9 cellular contexts compared by ENCODE assay signal in the genomic region with DNA sequence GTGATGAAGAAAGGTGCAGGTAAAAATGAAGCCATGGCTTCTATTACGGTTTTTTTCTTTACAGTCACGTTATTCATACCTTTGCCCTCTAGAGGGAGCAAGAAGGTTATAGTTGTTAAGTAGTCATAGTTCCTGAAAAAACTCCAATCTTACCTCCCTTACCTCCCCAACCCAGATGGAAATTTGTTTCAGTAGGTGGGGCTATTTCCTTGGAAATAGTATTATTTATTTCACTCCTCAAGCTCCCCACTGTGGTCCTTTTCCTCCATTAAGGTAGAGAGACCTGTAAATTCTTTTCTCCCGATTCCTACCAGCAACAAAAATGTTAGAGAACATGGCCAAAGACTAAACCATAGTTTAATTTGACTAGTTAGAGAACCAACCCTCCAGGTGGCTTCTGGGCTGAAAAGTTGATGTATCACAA. TPM values are rescaled to one million over a fixed set of nuclear protein-coding genes. Genes with fewer than 3 reads are reported as not detected.
A peak's percentile ranks its signal among the peaks of the same experiment; 100 is the strongest.
DNase-seq lines count a peak whose midpoint lies in the region; TF ChIP-seq lines count a peak whose summit lies in the region.
"Had no signal": no experiment of that assay in that cellular context is flagged by ENCODE, and none has a peak within 500 bp of the region (broad histone marks: within the 10 kb centered on the region; RNA-seq: fewer than 3 reads in every experiment).

No MANE protein-coding gene starts in this region.

- H3K27me3 ChIP-seq in neural cell (ENCODE audit: insufficient read depth, low read depth, low read length) = no peaks in the 10 kb centered on the region
- H3K27me3 ChIP-seq: BLaER1 treated with 17β-estradiol and CSF1 and Interleukin-3, amounts not matched to agents 10 nM and 100 nM had no signal

- no peaks in the 10 kb centered on the region for H3K9me2 ChIP-seq in neural cell (ENCODE audit: insufficient read depth, low read length)

- no peak overlapping the region for H3K4me2 ChIP-seq in neural cell (ENCODE audit: low read length)
- H3K4me2 ChIP-seq: BLaER1 treated with 17β-estradiol and CSF1 and Interleukin-3, amounts not matched to agents 10 nM and 100 nM had no signal

- H3F3A ChIP-seq in neural cell (ENCODE audit: insufficient read depth, low read length, poor library complexity, severe bottlenecking) = no peaks in the 10 kb centered on the region

- peak; percentile 94 for TF ChIP-seq RAD21 in neural cell (conservative IDR thresholded peaks at IDR 0.05)

- H2AFZ ChIP-seq in neural cell (ENCODE audit: low read depth, low read length) = no peak overlapping the region

- H3K9me3 ChIP-seq in neural cell (ENCODE audit: low read length) = no peaks in the 10 kb centered on the region
- H3K9me3 ChIP-seq: BLaER1 treated with 17β-estradiol and CSF1 and Interleukin-3, amounts not matched to agents 10 nM and 100 nM had no signal

- no peaks in the 10 kb centered on the region for H4K20me1 ChIP-seq in neural cell (ENCODE audit: insufficient read depth)
- H4K20me1 ChIP-seq: BLaER1 treated with 17β-estradiol and CSF1 and Interleukin-3, amounts not matched to agents 10 nM and 100 nM had no signal

- DNase-seq in SIG-M5 treated with dmso at 0.1 percent for 504 hours (lab: John Stamatoyannopoulos, UW; ENCODE audit: unreplicated experiment) (peak; percentile 54), SIG-M5 (lab: John Stamatoyannopoulos, UW) (no peak), NCI-H128 (lab: John Stamatoyannopoulos, UW; ENCODE audit: unreplicated experiment) (peak; percentile 78), SK-N-DZ (ENCODE audit: low spot score) (peak; percentile 80), fibroblast of gingiva (ENCODE audit: low read depth) (peak; percentile 81)
- DNase-seq in activated T-cell treated with anti-CD3 and anti-CD28 coated beads, Interleukin-2, amount 50 U/mL, for 1 hour = no peak
- no peak for DNase-seq in effector CD4-positive, alpha-beta T cell

- TF ChIP-seq CTCF in neural cell (IDR thresholded peaks at IDR 0.05; ENCODE audit: poor library complexity, severe bottlenecking) = peak; percentile 93

- no peak overlapping the region for H3K9ac ChIP-seq in neural cell (ENCODE audit: low read length)
- H3K9ac ChIP-seq: BLaER1 treated with 17β-estradiol and CSF1 and Interleukin-3, amounts not matched to agents 10 nM and 100 nM had no signal

- no peak overlapping the region for H3K27ac ChIP-seq in neural cell (ENCODE audit: low read length)
- H3K27ac ChIP-seq: BLaER1 treated with 17β-estradiol and CSF1 and Interleukin-3, amounts not matched to agents 10 nM and 100 nM had no signal

- no peaks in the 10 kb centered on the region for H3K79me2 ChIP-seq in neural cell (replicated peaks; ENCODE audit: insufficient read depth, low read length)

- H3K36me3 ChIP-seq in neural cell (ENCODE audit: insufficient read depth, low read length) = no peaks in the 10 kb centered on the region

- H3K4me3 ChIP-seq in neural cell (ENCODE audit: low read length) = no peak overlapping the region
- H3K4me3 ChIP-seq: BLaER1 treated with 17β-estradiol and CSF1 and Interleukin-3, amounts not matched to agents 10 nM and 100 nM had no signal

- TF ChIP-seq EP300 in neural cell (conservative IDR thresholded peaks at IDR 0.05; ENCODE audit: poor library complexity, severe bottlenecking) = no peak

TF ChIP-seq in neural cell, 6 proteins besides CTCF, POLR2A, EP300 and RAD21:
- TF ChIP-seq SMC3 (conservative IDR thresholded peaks at IDR 0.05; ENCODE audit: poor library complexity) = peak; percentile 95
- TF ChIP-seq, protein P1, sequence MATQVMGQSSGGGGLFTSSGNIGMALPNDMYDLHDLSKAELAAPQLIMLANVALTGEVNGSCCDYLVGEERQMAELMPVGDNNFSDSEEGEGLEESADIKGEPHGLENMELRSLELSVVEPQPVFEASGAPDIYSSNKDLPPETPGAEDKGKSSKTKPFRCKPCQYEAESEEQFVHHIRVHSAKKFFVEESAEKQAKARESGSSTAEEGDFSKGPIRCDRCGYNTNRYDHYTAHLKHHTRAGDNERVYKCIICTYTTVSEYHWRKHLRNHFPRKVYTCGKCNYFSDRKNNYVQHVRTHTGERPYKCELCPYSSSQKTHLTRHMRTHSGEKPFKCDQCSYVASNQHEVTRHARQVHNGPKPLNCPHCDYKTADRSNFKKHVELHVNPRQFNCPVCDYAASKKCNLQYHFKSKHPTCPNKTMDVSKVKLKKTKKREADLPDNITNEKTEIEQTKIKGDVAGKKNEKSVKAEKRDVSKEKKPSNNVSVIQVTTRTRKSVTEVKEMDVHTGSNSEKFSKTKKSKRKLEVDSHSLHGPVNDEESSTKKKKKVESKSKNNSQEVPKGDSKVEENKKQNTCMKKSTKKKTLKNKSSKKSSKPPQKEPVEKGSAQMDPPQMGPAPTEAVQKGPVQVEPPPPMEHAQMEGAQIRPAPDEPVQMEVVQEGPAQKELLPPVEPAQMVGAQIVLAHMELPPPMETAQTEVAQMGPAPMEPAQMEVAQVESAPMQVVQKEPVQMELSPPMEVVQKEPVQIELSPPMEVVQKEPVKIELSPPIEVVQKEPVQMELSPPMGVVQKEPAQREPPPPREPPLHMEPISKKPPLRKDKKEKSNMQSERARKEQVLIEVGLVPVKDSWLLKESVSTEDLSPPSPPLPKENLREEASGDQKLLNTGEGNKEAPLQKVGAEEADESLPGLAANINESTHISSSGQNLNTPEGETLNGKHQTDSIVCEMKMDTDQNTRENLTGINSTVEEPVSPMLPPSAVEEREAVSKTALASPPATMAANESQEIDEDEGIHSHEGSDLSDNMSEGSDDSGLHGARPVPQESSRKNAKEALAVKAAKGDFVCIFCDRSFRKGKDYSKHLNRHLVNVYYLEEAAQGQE (IDR thresholded peaks at IDR 0.05; ENCODE audit: borderline replicate concordance) = no peak
TF ChIP-seq in neural cell: peak in this region for 1.

RNA-seq across cellular contexts. Expression of gene TMX1, which starts 43.4 kb away (rescaled TPM):
- 45.1 and 51.7 TPM in 2 replicates for polyA plus RNA-seq in SK-N-DZ (2014; cell fraction: cytosol; rRNA removed)
- polyA plus RNA-seq in SK-N-DZ (2014; cell fraction: nucleus; rRNA removed) = 17.5 and 30.8 TPM in 2 replicates
- 17.7 and 25.3 TPM in 2 replicates for polyA plus RNA-seq in neural cell
- polyA minus RNA-seq in neural cell = 21.2 and 24.0 TPM in 2 replicates

Comparison
In these comparisons a context has a peak if more than half of its experiments do, and no peak if none do; other contexts are left out.
1. DNase-seq: peak in SIG-M5 treated with dmso at 0.1 percent for 504 hours (single experiment), NCI-H128 (single experiment), SK-N-DZ (single experiment) and fibroblast of gingiva (single experiment); none in SIG-M5 (single experiment), activated T-cell treated with anti-CD3 and anti-CD28 coated beads, Interleukin-2, amount 50 U/mL, for 1 hour (single experiment) and effector CD4-positive, alpha-beta T cell (single experiment).